Comparison of ENCODE assay signal across 1 cellular context in genomic region chr6:148720897-148721296, GRCh38.
TF ChIP-seq lines count a peak whose summit lies in the region.

No MANE protein-coding gene starts in this region.

TF ChIP-seq in GM23338, 12 proteins besides CTCF, POLR2A, EP300 and RAD21 (continued from another document):
- no peak for TF ChIP-seq ZNF462 (CRISPR knock-in tag; IDR thresholded peaks at IDR 0.05)
- TF ChIP-seq CREB1 (CRISPR knock-in tag; IDR thresholded peaks at IDR 0.05; ENCODE audit: low read depth): no peak
